ENCODE assay signal across 15 cellular contexts in the genomic region with DNA sequence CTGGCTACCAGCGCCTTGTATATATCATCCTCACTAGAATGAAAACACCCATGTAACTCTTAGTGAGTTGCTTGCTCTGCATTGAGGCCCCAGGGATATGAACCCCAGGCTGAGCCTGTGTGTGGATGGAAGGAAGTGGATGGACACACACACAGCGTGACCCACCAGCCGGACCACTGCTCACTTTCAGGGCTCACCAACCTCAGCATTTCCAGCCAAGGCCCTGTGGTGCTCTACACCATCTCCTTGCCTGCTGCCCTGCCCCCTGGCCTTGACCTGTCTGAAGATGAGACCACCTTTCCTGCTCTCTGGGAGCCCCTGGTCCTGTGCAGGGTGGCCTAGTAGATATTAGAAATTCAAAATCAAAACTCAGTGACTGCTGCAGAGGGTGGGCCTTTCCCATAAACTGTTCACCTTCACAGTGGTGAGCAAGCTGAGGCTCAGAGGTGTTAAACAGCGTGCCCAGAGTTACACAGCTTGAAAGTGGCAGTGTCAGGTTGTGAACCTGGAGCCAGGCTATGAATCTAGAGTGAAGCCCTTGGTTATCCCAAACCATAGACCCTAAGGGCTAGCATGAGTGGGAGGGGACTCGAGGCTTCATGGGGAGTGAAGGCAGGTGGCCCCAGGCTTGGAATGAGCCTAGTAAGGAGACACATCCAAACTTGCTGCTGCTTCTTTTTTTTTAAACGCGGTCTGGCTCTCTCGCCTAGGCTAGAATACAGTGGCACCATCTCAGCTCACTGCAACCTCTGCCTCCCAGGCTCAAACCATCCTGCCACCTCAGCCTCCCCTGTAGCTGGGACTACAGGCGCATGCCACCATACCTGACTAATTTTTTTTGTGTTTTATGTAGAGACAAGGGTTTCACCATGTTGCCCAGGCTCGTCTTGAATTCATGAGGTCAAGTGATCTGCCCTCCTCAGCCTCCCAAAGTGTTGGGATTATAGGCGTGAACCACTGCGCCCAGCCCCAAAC. TPM values are rescaled to one million over a fixed set of nuclear protein-coding genes. Genes with fewer than 3 reads are reported as not detected.
A peak's percentile ranks its signal among the peaks of the same experiment; 100 is the strongest.
DNase-seq lines count a peak whose midpoint lies in the region; ATAC-seq and TF ChIP-seq lines count a peak whose summit lies in the region.
"Had no signal": no experiment of that assay in that cellular context is flagged by ENCODE, and none has a peak within 500 bp of the region (broad histone marks: within the 10 kb centered on the region; RNA-seq: fewer than 3 reads in every experiment).

No MANE protein-coding gene starts in this region.

- H3K4ac ChIP-seq in mesendoderm (ENCODE audit: low read depth, low read length) = no peak overlapping the region

- H3K56ac ChIP-seq in mesendoderm (ENCODE audit: low read length) = no peak overlapping the region

- H3K4me2 ChIP-seq in mesendoderm (ENCODE audit: low read length) = no peak overlapping the region

- H3K4me1 Mint-ChIP-seq in activated naive CD4-positive, alpha-beta T cell treated with anti-CD3 and anti-CD28 coated beads, Interleukin-2, amount 50 U/mL, for 24 hours = peaks cover 74% of the 10 kb centered on the region
- peaks cover 16% of the 10 kb centered on the region for H3K4me1 Mint-ChIP-seq in WTC11

- intact Hi-C loops in breast epithelium (cut with DNase I; ENCODE audit: low total_unique reads) = no loop called here

- no peak overlapping the region for H3K4me3 Mint-ChIP-seq in activated naive CD4-positive, alpha-beta T cell treated with anti-CD3 and anti-CD28 coated beads, Interleukin-2, amount 50 U/mL, for 24 hours
- H3K4me3 Mint-ChIP-seq in WTC11 = no peak overlapping the region
- H3K4me3 Mint-ChIP-seq: activated T-cell treated with anti-CD3 and anti-CD28 coated beads, Interleukin-2, amount 50 U/mL, for 4 hours; CD8-positive, alpha-beta memory T cell had no signal

- CTCF ChIA-PET in WTC11 (lab: Charles Lee) = interaction anchor here (0.6 to 1.5 kb wide), 2 partner anchors 13 to 872 kb away, joined by 3 to 5 read pairs; no protein-coding TSS in a partner anchor

- no peaks in the 10 kb centered on the region for H3K9me3 ChIP-seq in breast epithelium
- H3K9me3 ChIP-seq: adrenal gland, left lung had no signal

- TF ChIP-seq POLR2A in breast epithelium (IDR thresholded peaks at IDR 0.05) = no peak

- no peaks in the 10 kb centered on the region for H3K9me3 Mint-ChIP-seq in activated naive CD4-positive, alpha-beta T cell treated with anti-CD3 and anti-CD28 coated beads, Interleukin-2, amount 50 U/mL, for 24 hours
- no peaks in the 10 kb centered on the region for H3K9me3 Mint-ChIP-seq in WTC11
- H3K9me3 Mint-ChIP-seq: activated T-cell treated with anti-CD3 and anti-CD28 coated beads, Interleukin-2, amount 50 U/mL, for 4 hours; CD8-positive, alpha-beta memory T cell had no signal

- H2AK5ac ChIP-seq in mesendoderm (ENCODE audit: low read length) = no peak overlapping the region

- peaks cover 5% of the 10 kb centered on the region for H3K36me3 Mint-ChIP-seq in activated naive CD4-positive, alpha-beta T cell treated with anti-CD3 and anti-CD28 coated beads, Interleukin-2, amount 50 U/mL, for 24 hours
- no peaks in the 10 kb centered on the region for H3K36me3 Mint-ChIP-seq in WTC11

- no CpG with 5 or more reads among the region's 12 CpGs for WGBS in mesendoderm (ENCODE audit: extremely low coverage, insufficient coverage, low lambda C conversion rate)

- H4K5ac ChIP-seq in mesendoderm (ENCODE audit: low read length) = no peak overlapping the region

- H3K27ac ChIP-seq in breast epithelium = no peak overlapping the region
- H3K27ac ChIP-seq in mesendoderm (ENCODE audit: low read depth, low read length) = no peak overlapping the region
- H3K27ac ChIP-seq: left lung had no signal

- H2BK5ac ChIP-seq in mesendoderm (ENCODE audit: low read length) = no peak overlapping the region

- H2BK15ac ChIP-seq in mesendoderm (replicated peaks; ENCODE audit: low read depth) = no peak overlapping the region

- no peak for TF ChIP-seq CTCF in WTC11 (IDR thresholded peaks at IDR 0.05)
- no peak for TF ChIP-seq CTCF in breast epithelium (IDR thresholded peaks at IDR 0.05)

- no peak for DNase-seq in activated naive CD4-positive, alpha-beta T cell treated with Interleukin-2 at 50 U/mL for 16 hours
- no peak for DNase-seq in WTC11 (ENCODE audit: low spot score)
- DNase-seq in mesenteric fat pad (ENCODE audit: low spot score) = peak; percentile 76
- peak; percentile 23 for DNase-seq in stimulated activated CD8-positive, alpha-beta memory T cell treated with anti-CD3 and anti-CD28 coated beads, Interleukin-4, amount 100 ng/mL, for 48 hours
- DNase-seq in NAMALWA (ENCODE audit: low spot score) = no peak
- no peak for DNase-seq in breast epithelium (ENCODE audit: low spot score in 2 of 2)
- DNase-seq in mesendoderm = no peak
- DNase-seq: activated T-cell treated with anti-CD3 and anti-CD28 coated beads, Interleukin-2, amount 50 U/mL, for 4 hours; CD8-positive, alpha-beta memory T cell; HCEC 1CT; left lung; NCI-H1105; NCI-H510A had no signal

- no peak overlapping the region for H4K8ac ChIP-seq in mesendoderm (ENCODE audit: low read depth, low read length)

- no peak overlapping the region for H3K18ac ChIP-seq in mesendoderm (ENCODE audit: low read length)

- H3K27me3 Mint-ChIP-seq in activated naive CD4-positive, alpha-beta T cell treated with anti-CD3 and anti-CD28 coated beads, Interleukin-2, amount 50 U/mL, for 24 hours = no peaks in the 10 kb centered on the region
- H3K27me3 Mint-ChIP-seq in WTC11 (ENCODE audit: low read depth) = no peaks in the 10 kb centered on the region

- no peak overlapping the region for H3K4me3 ChIP-seq in breast epithelium
- H3K4me3 ChIP-seq in mesendoderm (ENCODE audit: low read length) = no peak overlapping the region
- H3K4me3 ChIP-seq: adrenal gland, left lung had no signal

- no peak overlapping the region for H2BK120ac ChIP-seq in mesendoderm (ENCODE audit: low read depth, low read length)

- H3K36me3 ChIP-seq in breast epithelium (no peaks in the 10 kb centered on the region), mesendoderm (ENCODE audit: control insufficient read depth, insufficient read depth, low read length) (no peaks in the 10 kb centered on the region)
- H3K36me3 ChIP-seq: adrenal gland, left lung had no signal

- peak overlapping the region; percentile 84 for H3K27ac Mint-ChIP-seq in activated naive CD4-positive, alpha-beta T cell treated with anti-CD3 and anti-CD28 coated beads, Interleukin-2, amount 50 U/mL, for 24 hours
- peak overlapping the region; percentile 4; the same call in 1 of the 2 replicates for H3K27ac Mint-ChIP-seq in WTC11
- H3K27ac Mint-ChIP-seq: CD8-positive, alpha-beta memory T cell had no signal

- no peaks in the 10 kb centered on the region for H3K27me3 ChIP-seq in breast epithelium
- no peaks in the 10 kb centered on the region for H3K27me3 ChIP-seq in mesendoderm (ENCODE audit: insufficient read depth, low read length, poor library complexity)
- H3K27me3 ChIP-seq: adrenal gland, left lung had no signal

- H3K9ac ChIP-seq in mesendoderm (ENCODE audit: low read length) = no peak overlapping the region

- no peaks in the 10 kb centered on the region for H3K79me1 ChIP-seq in mesendoderm (ENCODE audit: low read length)

- ATAC-seq in WTC11 = no peak

- POLR2A ChIA-PET in WTC11 (lab: Charles Lee) = no interaction called here

- H3K23ac ChIP-seq in mesendoderm (ENCODE audit: low read length) = no peak overlapping the region

- H3K4me1 ChIP-seq in breast epithelium = no peaks in the 10 kb centered on the region
- no peaks in the 10 kb centered on the region for H3K4me1 ChIP-seq in mesendoderm (ENCODE audit: control insufficient read depth, low read depth, low read length)
- H3K4me1 ChIP-seq: left lung had no signal

- H3K79me2 ChIP-seq in mesendoderm (ENCODE audit: control insufficient read depth, insufficient read depth, low read length) = no peaks in the 10 kb centered on the region

TF ChIP-seq in WTC11, 78 proteins besides CTCF, POLR2A, EP300 and RAD21 (continues in another document):
- TF ChIP-seq, protein P1, sequence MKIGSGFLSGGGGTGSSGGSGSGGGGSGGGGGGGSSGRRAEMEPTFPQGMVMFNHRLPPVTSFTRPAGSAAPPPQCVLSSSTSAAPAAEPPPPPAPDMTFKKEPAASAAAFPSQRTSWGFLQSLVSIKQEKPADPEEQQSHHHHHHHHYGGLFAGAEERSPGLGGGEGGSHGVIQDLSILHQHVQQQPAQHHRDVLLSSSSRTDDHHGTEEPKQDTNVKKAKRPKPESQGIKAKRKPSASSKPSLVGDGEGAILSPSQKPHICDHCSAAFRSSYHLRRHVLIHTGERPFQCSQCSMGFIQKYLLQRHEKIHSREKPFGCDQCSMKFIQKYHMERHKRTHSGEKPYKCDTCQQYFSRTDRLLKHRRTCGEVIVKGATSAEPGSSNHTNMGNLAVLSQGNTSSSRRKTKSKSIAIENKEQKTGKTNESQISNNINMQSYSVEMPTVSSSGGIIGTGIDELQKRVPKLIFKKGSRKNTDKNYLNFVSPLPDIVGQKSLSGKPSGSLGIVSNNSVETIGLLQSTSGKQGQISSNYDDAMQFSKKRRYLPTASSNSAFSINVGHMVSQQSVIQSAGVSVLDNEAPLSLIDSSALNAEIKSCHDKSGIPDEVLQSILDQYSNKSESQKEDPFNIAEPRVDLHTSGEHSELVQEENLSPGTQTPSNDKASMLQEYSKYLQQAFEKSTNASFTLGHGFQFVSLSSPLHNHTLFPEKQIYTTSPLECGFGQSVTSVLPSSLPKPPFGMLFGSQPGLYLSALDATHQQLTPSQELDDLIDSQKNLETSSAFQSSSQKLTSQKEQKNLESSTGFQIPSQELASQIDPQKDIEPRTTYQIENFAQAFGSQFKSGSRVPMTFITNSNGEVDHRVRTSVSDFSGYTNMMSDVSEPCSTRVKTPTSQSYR (CRISPR knock-in tag; IDR thresholded peaks at IDR 0.05) = no peak
- TF ChIP-seq SMAD4 (CRISPR knock-in tag; IDR thresholded peaks at IDR 0.05) = no peak
- TF ChIP-seq TCF7 (CRISPR knock-in tag; IDR thresholded peaks at IDR 0.05; ENCODE audit: low read depth) = no peak
- no peak for TF ChIP-seq HMGXB4 (CRISPR knock-in tag; IDR thresholded peaks at IDR 0.05)
- TF ChIP-seq TEAD1 (CRISPR knock-in tag; IDR thresholded peaks at IDR 0.05) = no peak

RNA-seq across cellular contexts. Expression of gene MAN1C1, which starts 41.5 kb away (rescaled TPM):
- total RNA-seq in WTC11 (2021) (10.4 to 16.8 TPM (median 12.2 TPM) in 3 replicates), mesenteric fat pad (21.9 TPM), breast epithelium (10 to 100 TPM in 1 of 3 donors, 1 to 10 TPM in 2; 6.7 to 13.8 (median 6.9) TPM)
- 7.7 TPM for polyA plus RNA-seq in mesendoderm (2013, experiment 1 of 2)
- 7.4 TPM for polyA plus RNA-seq in mesendoderm (2013, experiment 2 of 2)

Comparison
In these comparisons a context has a peak if more than half of its experiments do, and no peak if none do; other contexts are left out.
1. DNase-seq: peak in mesenteric fat pad (single experiment) and stimulated activated CD8-positive, alpha-beta memory T cell treated with anti-CD3 and anti-CD28 coated beads, Interleukin-4, amount 100 ng/mL, for 48 hours (single experiment); none in activated naive CD4-positive, alpha-beta T cell treated with Interleukin-2 at 50 U/mL for 16 hours (single experiment), WTC11 (single experiment), NAMALWA (single experiment), breast epithelium (0 of 2) and mesendoderm (single experiment).